In genomic region chr10:104033966-104034365, GRCh38 we compare ENCODE assay signal across 1 cellular context.
TF ChIP-seq lines count a peak whose summit lies in the region.

No MANE protein-coding gene starts in this region.

TF ChIP-seq in K562, 482 proteins besides CTCF, POLR2A, EP300 and RAD21 (continued from another document):
- no peak for TF ChIP-seq STAT6 (CRISPR knock-in tag; IDR thresholded peaks at IDR 0.05)
